ENCODE assay signal across 14 cellular contexts in the genomic region with DNA sequence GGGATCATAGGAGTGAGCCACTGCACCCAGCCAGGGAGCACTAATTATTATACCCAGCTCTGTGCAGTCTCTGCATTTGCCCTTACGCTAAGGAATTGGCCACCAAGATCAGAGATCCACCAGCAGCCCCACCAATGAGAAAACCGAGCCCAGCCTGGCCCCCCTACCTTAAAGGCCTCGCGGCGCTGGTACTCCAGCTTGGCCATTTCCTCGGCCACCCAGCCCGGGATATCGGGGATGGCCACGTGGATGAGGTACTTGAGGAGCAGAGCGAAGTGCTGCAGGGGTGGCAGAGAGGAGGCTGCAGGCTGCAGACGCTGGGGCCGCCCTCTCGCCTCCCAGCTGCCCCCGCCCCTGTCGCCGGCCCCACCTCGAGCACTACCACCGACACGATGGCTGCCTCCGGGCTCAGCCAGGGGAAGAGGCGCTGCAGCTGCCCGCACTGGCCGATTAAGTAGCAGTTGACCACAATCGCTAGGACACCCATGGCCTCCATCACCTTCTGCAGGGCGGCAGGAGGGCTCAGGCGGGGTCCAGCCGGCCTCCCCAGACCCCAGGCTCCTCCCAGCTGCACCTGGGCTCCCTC. TPM values are rescaled to one million over a fixed set of nuclear protein-coding genes. Genes with fewer than 3 reads are reported as not detected.
A peak's percentile ranks its signal among the peaks of the same experiment; 100 is the strongest.
DNase-seq lines count a peak whose midpoint lies in the region; ATAC-seq and TF ChIP-seq lines count a peak whose summit lies in the region.
"Had no signal": no experiment of that assay in that cellular context is flagged by ENCODE, and none has a peak within 500 bp of the region (broad histone marks: within the 10 kb centered on the region; RNA-seq: fewer than 3 reads in every experiment).

No MANE protein-coding gene starts in this region.

- H3K4me1 Mint-ChIP-seq in natural killer cell (peaks cover 0 to 18% of the 10 kb centered on the region in 2 donors), activated B cell treated with CpG ODN at 0.5 μM for 24 hours (peaks cover 18% of the 10 kb centered on the region)
- peaks cover 0 to 9% of the 10 kb centered on the region in 2 donors for H3K4me1 Mint-ChIP-seq in natural killer cell treated with Interleukin-12 subunit alpha and Interleukin-12 subunit beta and Interleukin-15 and Interleukin-18, amount 100 ng/mL, for 72 hours (ENCODE audit: low read depth in 2 of 2)

- H3K27me3 ChIP-seq in layer of hippocampus (ENCODE audit: control insufficient read depth, insufficient read depth, low read length) (no peaks in the 10 kb centered on the region), left lung (peaks cover 0 to 40% of the 10 kb centered on the region in 2 donors)
- H3K27me3 ChIP-seq: tibial nerve had no signal

- no peaks in the 10 kb centered on the region for H3K36me3 Mint-ChIP-seq in natural killer cell
- no peaks in the 10 kb centered on the region for H3K36me3 Mint-ChIP-seq in natural killer cell treated with Interleukin-12 subunit alpha and Interleukin-12 subunit beta and Interleukin-15 and Interleukin-18, amount 100 ng/mL, for 72 hours
- H3K36me3 Mint-ChIP-seq in activated B cell treated with CpG ODN at 0.5 μM for 24 hours (ENCODE audit: low read depth), result peaks cover 6% of the 10 kb centered on the region

- no peak overlapping the region for H3K4me3 ChIP-seq in left lung

- H3K27ac ChIP-seq in layer of hippocampus (ENCODE audit: low read depth, low read length), result peak overlapping the region; percentile 12
- H3K27ac ChIP-seq in left lung, result no peak overlapping the region

- no peaks in the 10 kb centered on the region for H3K27me3 Mint-ChIP-seq in natural killer cell (ENCODE audit: low read depth in 2 of 2)
- no peaks in the 10 kb centered on the region for H3K27me3 Mint-ChIP-seq in natural killer cell treated with Interleukin-12 subunit alpha and Interleukin-12 subunit beta and Interleukin-15 and Interleukin-18, amount 100 ng/mL, for 72 hours
- peaks cover 6% of the 10 kb centered on the region for H3K27me3 Mint-ChIP-seq in activated B cell treated with CpG ODN at 0.5 μM for 24 hours
- H3K27me3 Mint-ChIP-seq: activated naive CD8-positive, alpha-beta T cell treated with anti-CD3 and anti-CD28 coated beads for 36 hours had no signal

- no peak for DNase-seq in natural killer cell
- DNase-seq in natural killer cell treated with Interleukin-12 subunit alpha and Interleukin-12 subunit beta and Interleukin-15 and Interleukin-18, amount 100 ng/mL, for 72 hours (ENCODE audit: low spot score), result no peak
- DNase-seq in activated B cell treated with CpG ODN at 0.5 μM for 24 hours, result no peak
- no peak for DNase-seq in DMS79 treated with DMSO at 0.1 percent for 48 hours (lab: John Stamatoyannopoulos, UW)
- no peak for DNase-seq in left lung
- no peak for DNase-seq in inferior parietal cortex (ENCODE audit: extremely low spot score)
- DNase-seq: KBM-7, NCI-H1417 treated with DMSO at 0.1 percent for 48 hours, NCI-H524, posterior cingulate gyrus had no signal

- intact Hi-C loops in natural killer cell (cut with micrococcal nuclease) (no loop called here), activated B cell treated with CpG ODN at 0.5 μM for 24 hours (cut with micrococcal nuclease) (no loop called here), left lung (cut with DNase I) (no loop called here)

- POLR2A ChIA-PET in activated B cell treated with CpG ODN at 0.5 μM for 24 hours (lab: Charles Lee), result interaction anchor here (0.7 to 3.5 kb wide), 3 partner anchors 9 to 18 kb away, joined by 3 to 24 read pairs (median 3); partner anchors contain the start of gene DDA1

- peaks cover 0 to 20% of the 10 kb centered on the region in 2 donors for H3K36me3 ChIP-seq in left lung

- peaks cover 0 to 33% of the 10 kb centered on the region in 2 donors for H3K4me1 ChIP-seq in left lung

- H3K9me3 ChIP-seq in left lung, result no peaks in the 10 kb centered on the region
- H3K9me3 ChIP-seq: tibial nerve had no signal

- H3K4me3 Mint-ChIP-seq in natural killer cell (peak overlapping the region; percentile 11), activated B cell treated with CpG ODN at 0.5 μM for 24 hours (peak overlapping the region; percentile 52)
- H3K4me3 Mint-ChIP-seq in natural killer cell treated with Interleukin-12 subunit alpha and Interleukin-12 subunit beta and Interleukin-15 and Interleukin-18, amount 100 ng/mL, for 72 hours, result no peak overlapping the region

- no peak for TF ChIP-seq CTCF in natural killer cell (IDR thresholded peaks at IDR 0.05)
- no peak for TF ChIP-seq CTCF in activated B cell treated with CpG ODN at 0.5 μM for 24 hours (IDR thresholded peaks at IDR 0.05)
- no peak for TF ChIP-seq CTCF in left lung (IDR thresholded peaks at IDR 0.05)

- CTCF ChIA-PET in activated B cell treated with CpG ODN at 0.5 μM for 24 hours (lab: Charles Lee), result no interaction called here

- ATAC-seq in natural killer cell (no peak), activated B cell treated with CpG ODN at 0.5 μM for 24 hours (ENCODE audit: low read depth) (no peak), left lung (no peak), GM21786 (IDR thresholded peaks at IDR 0.05; ENCODE audit: unreplicated experiment) (no peak)
- ATAC-seq in natural killer cell treated with Interleukin-12 subunit alpha and Interleukin-12 subunit beta and Interleukin-15 and Interleukin-18, amount 100 ng/mL, for 72 hours, result no peak

- H3K27ac Mint-ChIP-seq in natural killer cell (no peak overlapping the region), activated B cell treated with CpG ODN at 0.5 μM for 24 hours (no peak overlapping the region)
- H3K27ac Mint-ChIP-seq in natural killer cell treated with Interleukin-12 subunit alpha and Interleukin-12 subunit beta and Interleukin-15 and Interleukin-18, amount 100 ng/mL, for 72 hours, result no peak overlapping the region
- H3K27ac Mint-ChIP-seq: activated naive CD8-positive, alpha-beta T cell treated with anti-CD3 and anti-CD28 coated beads for 36 hours had no signal

- H3K9me3 Mint-ChIP-seq in natural killer cell (no peaks in the 10 kb centered on the region), activated B cell treated with CpG ODN at 0.5 μM for 24 hours (no peaks in the 10 kb centered on the region)
- no peaks in the 10 kb centered on the region for H3K9me3 Mint-ChIP-seq in natural killer cell treated with Interleukin-12 subunit alpha and Interleukin-12 subunit beta and Interleukin-15 and Interleukin-18, amount 100 ng/mL, for 72 hours
- H3K9me3 Mint-ChIP-seq: activated naive CD8-positive, alpha-beta T cell treated with anti-CD3 and anti-CD28 coated beads for 36 hours had no signal

RNA-seq across cellular contexts. Expression of gene ANO8, which starts 7.5 kb away (rescaled TPM):
- total RNA-seq in natural killer cell (10 to 100 TPM; 18.5 to 24.7 (median 19.1) TPM), activated B cell treated with CpG ODN at 0.5 μM for 24 hours (2.1 and 2.2 TPM in 2 replicates), left lung (10 to 100 TPM; 18.0 to 21.0 TPM)
- 1 to 10 TPM; 5.5 to 7.0 TPM for total RNA-seq in natural killer cell treated with Interleukin-12 subunit alpha and Interleukin-12 subunit beta and Interleukin-15 and Interleukin-18, amount 100 ng/mL, for 72 hours

RNA-seq across cellular contexts. Expression of gene GTPBP3, which starts 10.2 kb away (rescaled TPM):
- total RNA-seq in natural killer cell, result 10 to 100 TPM; 21.6 to 33.0 (median 27.7) TPM
- total RNA-seq in natural killer cell treated with Interleukin-12 subunit alpha and Interleukin-12 subunit beta and Interleukin-15 and Interleukin-18, amount 100 ng/mL, for 72 hours, result 10 to 100 TPM; 31.6 to 72.5 TPM
- total RNA-seq in activated B cell treated with CpG ODN at 0.5 μM for 24 hours, result 32.4 and 40.2 TPM in 2 replicates
- 10 to 100 TPM; 16.9 to 23.5 TPM for total RNA-seq in left lung

RNA-seq across cellular contexts. Expression of gene DDA1, which starts 17.8 kb away (rescaled TPM):
- 10 to 100 TPM; 32.2 to 42.5 (median 37.7) TPM for total RNA-seq in natural killer cell
- total RNA-seq in natural killer cell treated with Interleukin-12 subunit alpha and Interleukin-12 subunit beta and Interleukin-15 and Interleukin-18, amount 100 ng/mL, for 72 hours, result 10 to 100 TPM; 57.7 to 68.3 TPM
- 31.1 and 31.7 TPM in 2 replicates for total RNA-seq in activated B cell treated with CpG ODN at 0.5 μM for 24 hours
- 10 to 100 TPM; 30.5 to 44.1 TPM for total RNA-seq in left lung

RNA-seq across cellular contexts. Expression of gene MRPL34, which starts 21.5 kb away (rescaled TPM):
- 10 to 100 TPM; 26.9 to 40.8 (median 39.4) TPM for total RNA-seq in natural killer cell
- 100 to 1,000 TPM in 1 of 2 donors, 10 to 100 TPM in 1; 61.4 to 106 TPM for total RNA-seq in natural killer cell treated with Interleukin-12 subunit alpha and Interleukin-12 subunit beta and Interleukin-15 and Interleukin-18, amount 100 ng/mL, for 72 hours
- 38.2 and 46.1 TPM in 2 replicates for total RNA-seq in activated B cell treated with CpG ODN at 0.5 μM for 24 hours
- 10 to 100 TPM; 72.9 to 91.9 TPM for total RNA-seq in left lung

RNA-seq across cellular contexts. Expression of gene ABHD8, which starts 23.9 kb away (rescaled TPM):
- 1 to 10 TPM; 7.5 to 10.0 (median 9.7) TPM for total RNA-seq in natural killer cell
- 1 to 10 TPM; 6.5 to 6.8 TPM for total RNA-seq in natural killer cell treated with Interleukin-12 subunit alpha and Interleukin-12 subunit beta and Interleukin-15 and Interleukin-18, amount 100 ng/mL, for 72 hours
- total RNA-seq in activated B cell treated with CpG ODN at 0.5 μM for 24 hours, result 5.4 and 6.6 TPM in 2 replicates
- total RNA-seq in left lung, result 10 to 100 TPM; 16.9 to 17.1 TPM
